In the genomic region with DNA sequence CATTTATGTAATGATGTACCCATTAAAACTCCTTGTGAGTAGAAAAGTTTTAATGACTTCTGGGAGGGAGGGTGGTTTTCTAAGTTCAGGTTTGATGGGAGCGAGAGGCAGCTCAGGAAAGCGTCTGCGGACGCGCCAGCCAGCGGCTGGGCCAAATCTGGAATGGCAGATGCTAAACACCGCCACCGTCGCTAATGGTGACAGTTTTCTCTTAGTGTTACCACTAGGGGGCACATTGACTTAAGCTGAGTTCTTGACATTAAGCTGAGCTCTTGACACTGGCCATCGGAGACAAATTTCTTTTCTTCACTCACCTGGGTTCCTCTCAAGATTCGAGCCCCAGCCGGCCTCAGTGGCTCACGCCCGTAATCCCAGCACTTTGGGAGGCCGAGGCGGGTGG, we compare ENCODE assay signal across 8 cellular contexts. TPM values are rescaled to one million over a fixed set of nuclear protein-coding genes. Genes with fewer than 3 reads are reported as not detected.
A peak's percentile ranks its signal among the peaks of the same experiment; 100 is the strongest.
DNase-seq lines count a peak whose midpoint lies in the region; ATAC-seq, FAIRE-seq and TF ChIP-seq lines count a peak whose summit lies in the region.

No MANE protein-coding gene starts in this region.

- POLR2A ChIA-PET in A549 (lab: Yijun Ruan, JAX), result interaction anchor here (0.6 kb wide), 1 partner anchor 783 kb away, joined by 4 read pairs; no protein-coding TSS in a partner anchor

- H3K4me1 ChIP-seq in A549 (peaks cover 8% of the 10 kb centered on the region; the same call in 1 of the 3 replicates), tibial nerve (no peaks in the 10 kb centered on the region)

- no peak overlapping the region for H3K9ac ChIP-seq in SU-DHL-6 (ENCODE audit: low read length)

- DNase-seq in A549 (ENCODE audit: low read depth in 1 of 2, low spot score in 1 of 2) (peak; percentile 48 to 70), GM13976 (ENCODE audit: low spot score) (peak; percentile 70), germinal center (ENCODE audit: low spot score) (peak; percentile 64), tibial nerve (ENCODE audit: low spot score in 2 of 2) (no peak), substantia nigra (lab: John Stamatoyannopoulos, UW) (no peak), NCI-H2107 treated with DMSO at 0.1 percent for 48 hours (lab: John Stamatoyannopoulos, UW; ENCODE audit: unreplicated experiment) (no peak), AG08395 (ENCODE audit: low spot score) (no peak)

- H4K20me1 ChIP-seq in SU-DHL-6 (ENCODE audit: low read depth, low read length), result no peaks in the 10 kb centered on the region

- no peaks in the 10 kb centered on the region for H3K27me3 ChIP-seq in SU-DHL-6 (ENCODE audit: low read length)
- H3K27me3 ChIP-seq in tibial nerve, result no peaks in the 10 kb centered on the region

- H3K4me3 ChIP-seq in A549 (no peak overlapping the region), SU-DHL-6 (ENCODE audit: insufficient read depth, low read length, poor library complexity, severe bottlenecking) (no peak overlapping the region), tibial nerve (no peak overlapping the region)

- TF ChIP-seq RAD21 in A549 (conservative IDR thresholded peaks at IDR 0.05 in 1 of 2, IDR thresholded peaks at IDR 0.05 in 1 of 2), result peak; percentile 30 to 53; a peak in 3 of 5 replicates

- H3K36me3 ChIP-seq in SU-DHL-6 (ENCODE audit: low read length), result no peaks in the 10 kb centered on the region
- H3K36me3 ChIP-seq in tibial nerve, result peaks cover 0 to 58% (median 4%) of the 10 kb centered on the region in 3 donors

- TF ChIP-seq CTCF in A549 (IDR thresholded peaks at IDR 0.05) (peak; percentile 46), GM13976 (IDR thresholded peaks at IDR 0.05; ENCODE audit: borderline replicate concordance, control extremely low read depth, extremely low read depth, insufficient read depth, missing control alignments) (peak; percentile 27), SU-DHL-6 (IDR thresholded peaks at IDR 0.05; ENCODE audit: insufficient read depth, low read length, poor library complexity, severe bottlenecking) (peak; percentile 27), tibial nerve (IDR thresholded peaks at IDR 0.05) (peak in 4 of 5 experiments; percentile 9 to 25 (median 18))

- H3K9me2 ChIP-seq in SU-DHL-6 (replicated peaks; ENCODE audit: insufficient read depth, low read length), result no peaks in the 10 kb centered on the region

- TF ChIP-seq EP300 in A549 (IDR thresholded peaks at IDR 0.05) (no peak), tibial nerve (IDR thresholded peaks at IDR 0.05) (no peak)

- TF ChIP-seq POLR2A in A549 (IDR thresholded peaks at IDR 0.05; ENCODE audit: low read length) (no peak), tibial nerve (IDR thresholded peaks at IDR 0.05) (no peak)

- in situ Hi-C loops in GM13976 (cut with MboI; ENCODE audit: low sequenced_read_pairs, unreplicated experiment), result no loop called here

- CTCF ChIA-PET in A549 (lab: Yijun Ruan, JAX), result interaction anchor here (0.8 to 3.2 kb wide), 16 partner anchors 9 to 788 kb away, joined by 3 to 17 read pairs (median 3); partner anchors contain the start of gene SHPK

- H3K9me3 ChIP-seq in A549 (no peaks in the 10 kb centered on the region), SU-DHL-6 (ENCODE audit: insufficient read depth, low read length) (no peaks in the 10 kb centered on the region), tibial nerve (no peaks in the 10 kb centered on the region)

- no peak overlapping the region for H2AFZ ChIP-seq in SU-DHL-6 (ENCODE audit: low read depth, low read length, severe bottlenecking)

- WGBS in A549 (ENCODE audit: missing lambda C conversion rate), result 74% methylated on average over 16 of the region's 16 CpGs
- 80 to 82% methylated on average over 16 of the region's 16 CpGs for WGBS in tibial nerve, 2 donors

- H3K27ac ChIP-seq in A549, result no peak overlapping the region
- no peak overlapping the region for H3K27ac ChIP-seq in SU-DHL-6 (ENCODE audit: low read depth, low read length)
- H3K27ac ChIP-seq in tibial nerve, result no peak overlapping the region
- H3K27ac ChIP-seq in substantia nigra (ENCODE audit: low read depth, low read length, poor library complexity, severe bottlenecking), result no peak overlapping the region

- H3K4me2 ChIP-seq in A549 (no peak overlapping the region), SU-DHL-6 (ENCODE audit: low read depth, low read length, poor library complexity, severe bottlenecking) (no peak overlapping the region)

- ATAC-seq in A549, result peak in 1 of 2 experiments; percentile 72; a peak in 3 of 6 replicates

- FAIRE-seq in A549 (lab: Jason Lieb, UNC), result peak; percentile 13

- H3F3A ChIP-seq in SU-DHL-6 (ENCODE audit: insufficient read depth), result no peaks in the 10 kb centered on the region

- no peaks in the 10 kb centered on the region for H3K79me2 ChIP-seq in SU-DHL-6 (ENCODE audit: insufficient read depth, low read length)

TF ChIP-seq in A549, 52 proteins besides CTCF, POLR2A, EP300 and RAD21 (continues in another document):
- TF ChIP-seq, protein P1, sequence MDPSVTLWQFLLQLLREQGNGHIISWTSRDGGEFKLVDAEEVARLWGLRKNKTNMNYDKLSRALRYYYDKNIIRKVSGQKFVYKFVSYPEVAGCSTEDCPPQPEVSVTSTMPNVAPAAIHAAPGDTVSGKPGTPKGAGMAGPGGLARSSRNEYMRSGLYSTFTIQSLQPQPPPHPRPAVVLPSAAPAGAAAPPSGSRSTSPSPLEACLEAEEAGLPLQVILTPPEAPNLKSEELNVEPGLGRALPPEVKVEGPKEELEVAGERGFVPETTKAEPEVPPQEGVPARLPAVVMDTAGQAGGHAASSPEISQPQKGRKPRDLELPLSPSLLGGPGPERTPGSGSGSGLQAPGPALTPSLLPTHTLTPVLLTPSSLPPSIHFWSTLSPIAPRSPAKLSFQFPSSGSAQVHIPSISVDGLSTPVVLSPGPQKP (IDR thresholded peaks at IDR 0.05; ENCODE audit: low read depth, low read length), result no peak
- TF ChIP-seq SMC3 (IDR thresholded peaks at IDR 0.05), result no peak
- TF ChIP-seq USF2 (IDR thresholded peaks at IDR 0.05), result no peak
- no peak for TF ChIP-seq GATA3 (IDR thresholded peaks at IDR 0.05; ENCODE audit: borderline replicate concordance)
- no peak for TF ChIP-seq ZNF302 (CRISPR knock-in tag; IDR thresholded peaks at IDR 0.05)
- no peak for TF ChIP-seq BHLHE40 (IDR thresholded peaks at IDR 0.05; ENCODE audit: low read depth, low read length)
- no peak for TF ChIP-seq NR3C1 (IDR thresholded peaks at IDR 0.05)
- no peak for TF ChIP-seq MAZ (IDR thresholded peaks at IDR 0.05; ENCODE audit: borderline replicate concordance, low read depth, low read length)
- no peak for TF ChIP-seq RFX5 (IDR thresholded peaks at IDR 0.05)
- TF ChIP-seq MAX (IDR thresholded peaks at IDR 0.05), result no peak
- no peak for TF ChIP-seq RARB (CRISPR knock-in tag; IDR thresholded peaks at IDR 0.05)
- no peak for TF ChIP-seq TFCP2L1 (CRISPR knock-in tag; IDR thresholded peaks at IDR 0.05)
- TF ChIP-seq PHF8 (IDR thresholded peaks at IDR 0.05; ENCODE audit: borderline replicate concordance, low read depth), result no peak
- TF ChIP-seq NPAS2 (CRISPR knock-in tag; IDR thresholded peaks at IDR 0.05; ENCODE audit: borderline replicate concordance), result no peak
- TF ChIP-seq RNF2 (IDR thresholded peaks at IDR 0.05; ENCODE audit: borderline replicate concordance, low read depth), result no peak

RNA-seq across cellular contexts. Expression of gene TRPV1, which starts 6.7 kb away (rescaled TPM):
- polyA plus RNA-seq in A549 (2011; rRNA removed) (3.0 and 4.3 TPM in 2 replicates), A549 (2017; fragmentation: RNase III; extraction: RNeasy Plus Mini Kit Qiagen cat#74134 plus additional on column Dnase treatment) (5.0 to 5.3 TPM (median 5.1 TPM) in 3 replicates)
- polyA plus RNA-seq in A549 (2012; cell fraction: cytosol; rRNA removed), result 4.3 and 5.5 TPM in 2 replicates
- 30.3 and 41.3 TPM in 2 replicates for polyA plus RNA-seq in A549 (2012; cell fraction: nucleus; rRNA removed)
- 3.4 and 3.6 TPM in 2 replicates for polyA minus RNA-seq in A549 (2011; rRNA and poly(A)+ RNA removed)
- 10 to 100 TPM; 11.3 to 31.5 (median 12.1) TPM for total RNA-seq in tibial nerve

RNA-seq across cellular contexts. Expression of gene SHPK, which starts 33.6 kb away (rescaled TPM):
- polyA plus RNA-seq in A549 (2011; rRNA removed) (10.7 and 13.4 TPM in 2 replicates), A549 (2017; fragmentation: RNase III; extraction: RNeasy Plus Mini Kit Qiagen cat#74134 plus additional on column Dnase treatment) (9.5 to 11.2 TPM (median 10.9 TPM) in 3 replicates)
- 15.7 and 19.9 TPM in 2 replicates for polyA plus RNA-seq in A549 (2012; cell fraction: cytosol; rRNA removed)
- 29.1 and 32.1 TPM in 2 replicates for polyA plus RNA-seq in A549 (2012; cell fraction: nucleus; rRNA removed)
- polyA minus RNA-seq in A549 (2011; rRNA and poly(A)+ RNA removed), result 24.3 TPM in 2 replicates
- 10 to 100 TPM; 17.5 to 29.6 (median 22.5) TPM for total RNA-seq in tibial nerve

RNA-seq across cellular contexts. Expression of gene CTNS, which starts 34.1 kb away (rescaled TPM):
- polyA plus RNA-seq in A549 (2011; rRNA removed) (6.5 and 7.4 TPM in 2 replicates), A549 (2017; fragmentation: RNase III; extraction: RNeasy Plus Mini Kit Qiagen cat#74134 plus additional on column Dnase treatment) (15.5 to 20.3 TPM (median 16.3 TPM) in 3 replicates)
- polyA plus RNA-seq in A549 (2012; cell fraction: cytosol; rRNA removed), result 7.4 and 10.3 TPM in 2 replicates
- polyA plus RNA-seq in A549 (2012; cell fraction: nucleus; rRNA removed), result 12.8 and 15.7 TPM in 2 replicates
- polyA minus RNA-seq in A549 (2011; rRNA and poly(A)+ RNA removed), result 5.7 and 6.9 TPM in 2 replicates
- total RNA-seq in tibial nerve, result 10 to 100 TPM; 42.9 to 62.1 (median 50.6) TPM

RNA-seq across cellular contexts. Expression of gene TRPV3, which starts 44.9 kb away (rescaled TPM):
- polyA plus RNA-seq in A549 (2011; rRNA removed) (1.2 TPM in 2 replicates), A549 (2017; fragmentation: RNase III; extraction: RNeasy Plus Mini Kit Qiagen cat#74134 plus additional on column Dnase treatment) (0.44 to 0.54 TPM (median 0.46 TPM) in 3 replicates)
- polyA plus RNA-seq in A549 (2012; cell fraction: cytosol; rRNA removed), result 0.60 and 0.86 TPM in 2 replicates
- polyA plus RNA-seq in A549 (2012; cell fraction: nucleus; rRNA removed), result 1.2 and 2.1 TPM in 2 replicates
- 1.8 and 6.7 TPM in 2 replicates for polyA minus RNA-seq in A549 (2011; rRNA and poly(A)+ RNA removed)
- 10 to 100 TPM in 1 of 4 donors, 1 to 10 TPM in 3; 4.2 to 21.4 (median 9.7) TPM for total RNA-seq in tibial nerve

Comparison
In these comparisons a context has a peak if more than half of its experiments do, and no peak if none do; other contexts are left out.
1. DNase-seq: peak in A549 (2 of 2), GM13976 (single experiment) and germinal center (single experiment); none in tibial nerve (0 of 2), substantia nigra (0 of 49), NCI-H2107 treated with DMSO at 0.1 percent for 48 hours (single experiment) and AG08395 (single experiment).
2. Peak in every context shown above with its lines, with median percentiles within 50 percentile points of each other: CTCF ChIP-seq.